Comparison of ENCODE assay signal across 1 cellular context in the genomic region with DNA sequence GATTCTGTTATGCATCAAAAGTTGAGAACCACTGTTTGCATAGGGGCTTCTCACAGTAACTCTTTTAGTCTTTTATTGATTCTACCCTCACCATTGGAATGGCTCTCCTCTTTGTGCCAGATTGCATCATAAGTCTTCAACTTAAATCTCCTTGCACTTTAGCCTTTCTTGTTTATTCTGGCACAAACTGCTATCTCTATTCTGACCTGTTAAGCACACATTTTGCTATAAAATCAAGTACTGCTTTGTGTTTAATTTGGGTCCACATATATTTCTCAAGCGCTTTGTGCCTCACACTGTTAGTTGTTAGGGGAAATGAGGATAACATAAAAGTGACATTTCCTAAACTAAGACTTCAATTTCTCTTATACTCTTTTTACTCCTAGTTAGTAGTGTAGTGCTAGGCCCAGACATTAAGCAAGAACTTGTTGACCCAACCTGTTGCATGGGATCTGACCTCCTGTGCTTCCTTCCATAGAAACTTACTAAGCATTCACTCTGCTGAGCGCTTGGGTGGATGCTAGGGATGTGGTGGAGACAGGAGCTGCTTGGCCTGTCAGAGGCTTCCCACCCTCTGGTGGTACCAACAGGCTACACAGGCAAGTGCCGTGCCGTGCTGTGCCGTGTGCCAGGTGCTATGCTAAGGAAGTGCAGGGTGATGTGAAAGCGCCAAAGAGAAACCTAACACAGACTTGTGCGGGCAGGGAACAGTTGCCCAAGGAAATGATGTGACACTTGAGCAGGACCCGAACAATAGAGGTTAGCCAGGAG.
A peak's percentile ranks its signal among the peaks of the same experiment; 100 is the strongest.
TF ChIP-seq lines count a peak whose summit lies in the region.

No MANE protein-coding gene starts in this region.

TF ChIP-seq in liver, 16 proteins besides CTCF, POLR2A, EP300 and RAD21:
- TF ChIP-seq FOXA1 (IDR thresholded peaks at IDR 0.05): peak; percentile 80
- peak; percentile 97 for TF ChIP-seq FOXA2 (IDR thresholded peaks at IDR 0.05)
- TF ChIP-seq, protein P1, sequence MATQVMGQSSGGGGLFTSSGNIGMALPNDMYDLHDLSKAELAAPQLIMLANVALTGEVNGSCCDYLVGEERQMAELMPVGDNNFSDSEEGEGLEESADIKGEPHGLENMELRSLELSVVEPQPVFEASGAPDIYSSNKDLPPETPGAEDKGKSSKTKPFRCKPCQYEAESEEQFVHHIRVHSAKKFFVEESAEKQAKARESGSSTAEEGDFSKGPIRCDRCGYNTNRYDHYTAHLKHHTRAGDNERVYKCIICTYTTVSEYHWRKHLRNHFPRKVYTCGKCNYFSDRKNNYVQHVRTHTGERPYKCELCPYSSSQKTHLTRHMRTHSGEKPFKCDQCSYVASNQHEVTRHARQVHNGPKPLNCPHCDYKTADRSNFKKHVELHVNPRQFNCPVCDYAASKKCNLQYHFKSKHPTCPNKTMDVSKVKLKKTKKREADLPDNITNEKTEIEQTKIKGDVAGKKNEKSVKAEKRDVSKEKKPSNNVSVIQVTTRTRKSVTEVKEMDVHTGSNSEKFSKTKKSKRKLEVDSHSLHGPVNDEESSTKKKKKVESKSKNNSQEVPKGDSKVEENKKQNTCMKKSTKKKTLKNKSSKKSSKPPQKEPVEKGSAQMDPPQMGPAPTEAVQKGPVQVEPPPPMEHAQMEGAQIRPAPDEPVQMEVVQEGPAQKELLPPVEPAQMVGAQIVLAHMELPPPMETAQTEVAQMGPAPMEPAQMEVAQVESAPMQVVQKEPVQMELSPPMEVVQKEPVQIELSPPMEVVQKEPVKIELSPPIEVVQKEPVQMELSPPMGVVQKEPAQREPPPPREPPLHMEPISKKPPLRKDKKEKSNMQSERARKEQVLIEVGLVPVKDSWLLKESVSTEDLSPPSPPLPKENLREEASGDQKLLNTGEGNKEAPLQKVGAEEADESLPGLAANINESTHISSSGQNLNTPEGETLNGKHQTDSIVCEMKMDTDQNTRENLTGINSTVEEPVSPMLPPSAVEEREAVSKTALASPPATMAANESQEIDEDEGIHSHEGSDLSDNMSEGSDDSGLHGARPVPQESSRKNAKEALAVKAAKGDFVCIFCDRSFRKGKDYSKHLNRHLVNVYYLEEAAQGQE (IDR thresholded peaks at IDR 0.05): no peak
- peak; percentile 86 to 88 for TF ChIP-seq RXRA (IDR thresholded peaks at IDR 0.05)
- TF ChIP-seq, protein P2, sequence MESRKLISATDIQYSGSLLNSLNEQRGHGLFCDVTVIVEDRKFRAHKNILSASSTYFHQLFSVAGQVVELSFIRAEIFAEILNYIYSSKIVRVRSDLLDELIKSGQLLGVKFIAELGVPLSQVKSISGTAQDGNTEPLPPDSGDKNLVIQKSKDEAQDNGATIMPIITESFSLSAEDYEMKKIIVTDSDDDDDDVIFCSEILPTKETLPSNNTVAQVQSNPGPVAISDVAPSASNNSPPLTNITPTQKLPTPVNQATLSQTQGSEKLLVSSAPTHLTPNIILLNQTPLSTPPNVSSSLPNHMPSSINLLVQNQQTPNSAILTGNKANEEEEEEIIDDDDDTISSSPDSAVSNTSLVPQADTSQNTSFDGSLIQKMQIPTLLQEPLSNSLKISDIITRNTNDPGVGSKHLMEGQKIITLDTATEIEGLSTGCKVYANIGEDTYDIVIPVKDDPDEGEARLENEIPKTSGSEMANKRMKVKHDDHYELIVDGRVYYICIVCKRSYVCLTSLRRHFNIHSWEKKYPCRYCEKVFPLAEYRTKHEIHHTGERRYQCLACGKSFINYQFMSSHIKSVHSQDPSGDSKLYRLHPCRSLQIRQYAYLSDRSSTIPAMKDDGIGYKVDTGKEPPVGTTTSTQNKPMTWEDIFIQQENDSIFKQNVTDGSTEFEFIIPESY (IDR thresholded peaks at IDR 0.05): peak; percentile 79
- peak; percentile 83 for TF ChIP-seq HNF4G (IDR thresholded peaks at IDR 0.05)
- TF ChIP-seq, protein P3, sequence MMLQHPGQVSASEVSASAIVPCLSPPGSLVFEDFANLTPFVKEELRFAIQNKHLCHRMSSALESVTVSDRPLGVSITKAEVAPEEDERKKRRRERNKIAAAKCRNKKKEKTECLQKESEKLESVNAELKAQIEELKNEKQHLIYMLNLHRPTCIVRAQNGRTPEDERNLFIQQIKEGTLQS (IDR thresholded peaks at IDR 0.05): peak; percentile 92
- peak; percentile 77 for TF ChIP-seq YY1 (IDR thresholded peaks at IDR 0.05)
- TF ChIP-seq NR2F2 (IDR thresholded peaks at IDR 0.05): peak; percentile 93
- TF ChIP-seq GABPA (IDR thresholded peaks at IDR 0.05 in 1 of 2, conservative IDR thresholded peaks at IDR 0.05 in 1 of 2): peak in 1 of 2 donors; percentile 44
- TF ChIP-seq EGR1 (IDR thresholded peaks at IDR 0.05; ENCODE audit: low read depth in 2 of 2): no peak
- peak; percentile 48 for TF ChIP-seq MAX (IDR thresholded peaks at IDR 0.05)
- peak; percentile 86 for TF ChIP-seq JUND (IDR thresholded peaks at IDR 0.05)
- no peak for TF ChIP-seq TAF1 (conservative IDR thresholded peaks at IDR 0.05)
- peak; percentile 85 for TF ChIP-seq SP1 (IDR thresholded peaks at IDR 0.05)
- peak; percentile 93 to 94 for TF ChIP-seq HNF4A (conservative IDR thresholded peaks at IDR 0.05)
TF ChIP-seq in liver: peak in this region for 13.
